12 cellular contexts compared by ENCODE assay signal in the genomic region with DNA sequence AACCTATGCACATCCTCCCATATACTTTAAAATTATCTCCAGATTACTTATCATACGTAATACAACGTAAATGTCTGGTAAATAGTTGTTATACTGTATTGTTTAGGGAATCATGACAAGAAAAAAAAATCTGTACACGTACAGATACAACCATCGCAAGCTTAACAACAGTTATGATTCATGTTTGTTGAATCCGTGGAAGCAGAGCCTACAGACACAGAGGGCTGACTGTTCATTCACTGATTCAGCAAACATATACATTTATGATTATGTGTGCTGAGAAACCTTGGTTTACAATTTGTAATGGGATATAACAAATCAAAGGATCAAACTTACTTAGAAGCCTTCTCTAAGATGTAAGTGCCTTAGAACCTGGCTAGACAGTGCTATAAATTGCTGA. TPM values are rescaled to one million over a fixed set of nuclear protein-coding genes. Genes with fewer than 3 reads are reported as not detected.
DNase-seq lines count a peak whose midpoint lies in the region; TF ChIP-seq lines count a peak whose summit lies in the region.
"Had no signal": no experiment of that assay in that cellular context is flagged by ENCODE, and none has a peak within 500 bp of the region (broad histone marks: within the 10 kb centered on the region; RNA-seq: fewer than 3 reads in every experiment).

No MANE protein-coding gene starts in this region.

- H3K4me3 ChIP-seq in fibroblast of lung (replicated peaks in 1 of 4; ENCODE audit: control extremely low read depth in 1 of 4, insufficient read depth in 1 of 4, low read depth in 3 of 4, low read length in 4 of 4): peak overlapping the region in 2 of 4 experiments; percentile 90 to 96
- peak overlapping the region; percentile 25 for H3K4me3 ChIP-seq in rectal smooth muscle tissue (ENCODE audit: low read length)
- no peak overlapping the region for H3K4me3 ChIP-seq in SJCRH30

- peaks cover 46% of the 10 kb centered on the region for H3K9me3 Mint-ChIP-seq in activated CD4-positive, alpha-beta T cell treated with anti-CD3 and anti-CD28 coated beads, Interleukin-2, amount 10 ng/mL, durations not matched to agents 7 days and 5 days

- H3K27ac ChIP-seq in VCaP (peak overlapping the region; percentile 90; the same call in 1 of the 2 replicates), fibroblast of lung (ENCODE audit: insufficient read depth, low read length) (no peak overlapping the region), rectal smooth muscle tissue (ENCODE audit: low read depth, low read length) (no peak overlapping the region), SJCRH30 (no peak overlapping the region)

- H3K4me1 ChIP-seq in fibroblast of lung (ENCODE audit: control insufficient read depth, extremely low read depth, insufficient read depth, low read length) (peaks cover 2% of the 10 kb centered on the region), rectal smooth muscle tissue (ENCODE audit: control insufficient read depth, insufficient read depth, low read length) (peaks cover 10% of the 10 kb centered on the region), SJCRH30 (no peaks in the 10 kb centered on the region)

- POLR2A ChIA-PET in activated CD4-positive, alpha-beta T cell treated with anti-CD3 and anti-CD28 coated beads, Interleukin-2, amount 10 ng/mL, durations not matched to agents 7 days and 5 days (lab: Charles Lee): no interaction called here

- H3K27ac Mint-ChIP-seq in activated CD4-positive, alpha-beta T cell treated with anti-CD3 and anti-CD28 coated beads, Interleukin-2, amount 10 ng/mL, durations not matched to agents 7 days and 5 days: peak overlapping the region; percentile 7

- H3K27me3 Mint-ChIP-seq in activated CD4-positive, alpha-beta T cell treated with anti-CD3 and anti-CD28 coated beads, Interleukin-2, amount 10 ng/mL, durations not matched to agents 7 days and 5 days: no peaks in the 10 kb centered on the region

- H2AFZ ChIP-seq in fibroblast of lung (ENCODE audit: low read length): no peak overlapping the region

- H3K9ac ChIP-seq in fibroblast of lung (ENCODE audit: insufficient read depth, low read length) (no peak overlapping the region), rectal smooth muscle tissue (ENCODE audit: low read length) (no peak overlapping the region)

- H3K4me3 Mint-ChIP-seq in activated CD4-positive, alpha-beta T cell treated with anti-CD3 and anti-CD28 coated beads, Interleukin-2, amount 10 ng/mL, durations not matched to agents 7 days and 5 days: peak overlapping the region; percentile 51

- peaks cover 62% of the 10 kb centered on the region for H3K36me3 Mint-ChIP-seq in activated CD4-positive, alpha-beta T cell treated with anti-CD3 and anti-CD28 coated beads, Interleukin-2, amount 10 ng/mL, durations not matched to agents 7 days and 5 days (ENCODE audit: low read depth)

- no peaks in the 10 kb centered on the region for H3K9me3 ChIP-seq in fibroblast of lung (ENCODE audit: control insufficient read depth, insufficient read depth, low read depth, low read length)
- H3K9me3 ChIP-seq in SJCRH30 (replicated peaks): peaks cover 18% of the 10 kb centered on the region

- peaks cover 18% of the 10 kb centered on the region for H3K79me2 ChIP-seq in fibroblast of lung (ENCODE audit: control insufficient read depth, insufficient read depth, low read length)

- CTCF ChIA-PET in activated CD4-positive, alpha-beta T cell treated with anti-CD3 and anti-CD28 coated beads, Interleukin-2, amount 10 ng/mL, durations not matched to agents 7 days and 5 days (lab: Charles Lee): no interaction called here

- H3K27me3 ChIP-seq in fibroblast of lung (ENCODE audit: control insufficient read depth, insufficient read depth, low read length): no peaks in the 10 kb centered on the region
- H3K27me3 ChIP-seq in rectal smooth muscle tissue (ENCODE audit: control insufficient read depth, insufficient read depth, low read length): no peaks in the 10 kb centered on the region
- no peaks in the 10 kb centered on the region for H3K27me3 ChIP-seq in SJCRH30

- no peak for TF ChIP-seq CTCF in VCaP (conservative IDR thresholded peaks at IDR 0.05)
- no peak for TF ChIP-seq CTCF in fibroblast of lung (conservative IDR thresholded peaks at IDR 0.05 in 1 of 2, IDR thresholded peaks at IDR 0.05 in 1 of 2; ENCODE audit: low read depth in 1 of 2, low read length in 2 of 2)

- H3K4me1 Mint-ChIP-seq in activated CD4-positive, alpha-beta T cell treated with anti-CD3 and anti-CD28 coated beads, Interleukin-2, amount 10 ng/mL, durations not matched to agents 7 days and 5 days: peaks cover 23% of the 10 kb centered on the region

- no peaks in the 10 kb centered on the region for H4K20me1 ChIP-seq in fibroblast of lung (ENCODE audit: control insufficient read depth, extremely low read depth, insufficient read depth, low read length)

- no peaks in the 10 kb centered on the region for H3K36me3 ChIP-seq in fibroblast of lung (ENCODE audit: control insufficient read depth, insufficient read depth, low read length)
- H3K36me3 ChIP-seq in rectal smooth muscle tissue (ENCODE audit: control insufficient read depth, insufficient read depth, low read length): peaks cover 14% of the 10 kb centered on the region
- peaks cover 43% of the 10 kb centered on the region for H3K36me3 ChIP-seq in SJCRH30

- no peak for DNase-seq in activated CD4-positive, alpha-beta T cell treated with anti-CD3 and anti-CD28 coated beads, Interleukin-2, amount 10 ng/mL, durations not matched to agents 7 days and 5 days
- DNase-seq in activated CD4-positive, alpha-beta T cell treated with anti-CD3 and anti-CD28 coated beads for 48 hours: no peak
- DNase-seq in fibroblast of lung (ENCODE audit: low read depth in 2 of 2) (peak in 1 of 2 donors; percentile 26), HCEC 1CT (no peak), NCI-H187 (lab: John Stamatoyannopoulos, UW) (no peak), SJCRH30 (no peak)
- DNase-seq: ACHN; erythroblast; NCI-H1092; stimulated activated CD4-positive, alpha-beta T cell treated with anti-CD3 and anti-CD28 coated beads, Interleukin-1b, Interleukin-23, amount 100 ng/mL, for 48 hours had no signal

- peak overlapping the region; percentile 75 for H3K4me2 ChIP-seq in fibroblast of lung (ENCODE audit: extremely low read depth, insufficient read depth, low read length)

RNA-seq across cellular contexts. Expression of a gene that starts 1.5 kb away (rescaled TPM):
- 10 to 100 TPM; 10.6 to 13.7 TPM for total RNA-seq in activated CD4-positive, alpha-beta T cell treated with anti-CD3 and anti-CD28 coated beads, Interleukin-2, amount 10 ng/mL, durations not matched to agents 7 days and 5 days
- 17.5 and 21.3 TPM in 2 replicates for total RNA-seq in fibroblast of lung
- polyA plus RNA-seq in fibroblast of lung: 8.2 and 9.4 TPM in 2 replicates
- 6.2 and 9.1 TPM in 2 replicates for polyA plus RNA-seq in fibroblast of lung (2012)
- polyA minus RNA-seq in fibroblast of lung (ENCODE audit: low replicate concordance): 2.3 and 29.9 TPM in 2 replicates
- total RNA-seq in SJCRH30 (2014; rRNA removed; shearing (Covaris generic)): 24.0 and 28.2 TPM in 2 replicates

RNA-seq across cellular contexts. Expression of a gene that starts 37.2 kb away (rescaled TPM):
- total RNA-seq in activated CD4-positive, alpha-beta T cell treated with anti-CD3 and anti-CD28 coated beads, Interleukin-2, amount 10 ng/mL, durations not matched to agents 7 days and 5 days: 1 to 10 TPM; 7.8 to 9.6 TPM
- 14.4 and 15.4 TPM in 2 replicates for total RNA-seq in fibroblast of lung
- 4.3 and 6.0 TPM in 2 replicates for polyA plus RNA-seq in fibroblast of lung
- 3.9 and 6.5 TPM in 2 replicates for polyA plus RNA-seq in fibroblast of lung (2012)
- polyA minus RNA-seq in fibroblast of lung (ENCODE audit: low replicate concordance): 2.5 and 6.4 TPM in 2 replicates
- total RNA-seq in SJCRH30 (2014; rRNA removed; shearing (Covaris generic)): 17.8 and 20.9 TPM in 2 replicates

RNA-seq across cellular contexts. Expression of a gene that starts 46.5 kb away (rescaled TPM):
- total RNA-seq in activated CD4-positive, alpha-beta T cell treated with anti-CD3 and anti-CD28 coated beads, Interleukin-2, amount 10 ng/mL, durations not matched to agents 7 days and 5 days: 10 to 100 TPM; 14.0 to 14.7 TPM
- total RNA-seq in fibroblast of lung: 10.2 and 10.8 TPM in 2 replicates
- polyA plus RNA-seq in fibroblast of lung: 5.5 and 7.7 TPM in 2 replicates
- 3.4 and 4.4 TPM in 2 replicates for polyA plus RNA-seq in fibroblast of lung (2012)
- 4.3 and 4.5 TPM in 2 replicates for polyA minus RNA-seq in fibroblast of lung (ENCODE audit: low replicate concordance)
- 12.6 and 16.9 TPM in 2 replicates for total RNA-seq in SJCRH30 (2014; rRNA removed; shearing (Covaris generic))
